In genomic region chr10:11317936-11318670, GRCh38 we compare ENCODE assay signal across 19 cellular contexts.
DNase-seq lines count a peak whose midpoint lies in the region; ATAC-seq, FAIRE-seq and TF ChIP-seq lines count a peak whose summit lies in the region.
"Had no signal": no experiment of that assay in that cellular context is flagged by ENCODE, and none has a peak within 500 bp of the region (broad histone marks: within the 10 kb centered on the region; RNA-seq: fewer than 3 reads in every experiment).

No MANE protein-coding gene starts in this region.

- H3K27me3 ChIP-seq in endothelial cell of umbilical vein (ENCODE audit: control insufficient read depth in 2 of 2, insufficient read depth in 2 of 2, low read length in 2 of 2) = no peaks in the 10 kb centered on the region
- H3K27me3 ChIP-seq: colonic mucosa, gastrocnemius medialis, MG63, sigmoid colon had no signal

- no peaks in the 10 kb centered on the region for H3K9me1 ChIP-seq in endothelial cell of umbilical vein (replicated peaks; ENCODE audit: control insufficient read depth, extremely low read depth, insufficient read depth, low read length)

- no TSS peak for BruUV-seq in endothelial cell of umbilical vein (replicated peaks; lab: Mats Ljungman, UMichigan)

- dilution Hi-C loops in endothelial cell of umbilical vein (cut with MboI; ENCODE audit: extremely low pct_ligation_motif_present, low sequenced_read_pairs) = no loop called here

- peak; percentile 78 for FAIRE-seq in endothelial cell of umbilical vein (lab: Jason Lieb, UNC)
- FAIRE-seq: astrocyte had no signal

- POLR2A ChIA-PET in activated CD8-positive, alpha-beta T cell treated with anti-CD3 and anti-CD28 coated beads, Interleukin-2, amount 10 ng/mL, durations not matched to agents 7 days and 5 days (lab: Charles Lee) = interaction anchor here (0.8 to 1.4 kb wide), 2 partner anchors 13 to 19 kb away, joined by 3 read pairs; no protein-coding TSS in a partner anchor
- POLR2A ChIA-PET in endothelial cell of umbilical vein (lab: Charles Lee) = no interaction called here

- H3K4me1 Mint-ChIP-seq in activated naive CD4-positive, alpha-beta T cell treated with anti-CD3 and anti-CD28 coated beads, Interleukin-2, amount 50 U/mL, for 24 hours = peaks cover 64% of the 10 kb centered on the region
- peaks cover 33% of the 10 kb centered on the region for H3K4me1 Mint-ChIP-seq in activated CD8-positive, alpha-beta T cell treated with anti-CD3 and anti-CD28 coated beads, Interleukin-2, amount 10 ng/mL, durations not matched to agents 7 days and 5 days (ENCODE audit: low read depth)
- no peaks in the 10 kb centered on the region for H3K4me1 Mint-ChIP-seq in osteocyte (ENCODE audit: unreplicated experiment)

- DNase-seq in activated naive CD4-positive, alpha-beta T cell treated with anti-CD3 and anti-CD28 coated beads, Interleukin-2, amount 50 U/mL, for 16 hours = no peak
- no peak for DNase-seq in activated CD8-positive, alpha-beta T cell treated with anti-CD3 and anti-CD28 coated beads, Interleukin-2, amount 10 ng/mL, durations not matched to agents 7 days and 5 days
- DNase-seq in endothelial cell of umbilical vein (ENCODE audit: low read depth, low spot score) (peak; percentile 59), amygdala (lab: John Stamatoyannopoulos, UW) (no peak), osteocyte (ENCODE audit: extremely low spot score, unreplicated experiment) (no peak)
- DNase-seq: colonic mucosa, gastrocnemius medialis, GF-D8, GOT3, left colon, MG63, NCI-H1694 treated with DMSO at 0.1 percent for 48 hours, NCI-H446, sigmoid colon, WERI-Rb-1 had no signal

- ATAC-seq in activated CD8-positive, alpha-beta T cell treated with anti-CD3 and anti-CD28 coated beads, Interleukin-2, amount 10 ng/mL, durations not matched to agents 7 days and 5 days = no peak
- no peak for ATAC-seq in GM21717 (IDR thresholded peaks at IDR 0.05; ENCODE audit: unreplicated experiment)
- ATAC-seq: gastrocnemius medialis, left colon had no signal

- H3K27me3 Mint-ChIP-seq in activated naive CD4-positive, alpha-beta T cell treated with anti-CD3 and anti-CD28 coated beads, Interleukin-2, amount 50 U/mL, for 24 hours = no peaks in the 10 kb centered on the region
- no peaks in the 10 kb centered on the region for H3K27me3 Mint-ChIP-seq in activated CD8-positive, alpha-beta T cell treated with anti-CD3 and anti-CD28 coated beads, Interleukin-2, amount 10 ng/mL, durations not matched to agents 7 days and 5 days (ENCODE audit: low read depth)
- no peaks in the 10 kb centered on the region for H3K27me3 Mint-ChIP-seq in osteocyte (ENCODE audit: unreplicated experiment)

- no peaks in the 10 kb centered on the region for H3K9me3 Mint-ChIP-seq in activated naive CD4-positive, alpha-beta T cell treated with anti-CD3 and anti-CD28 coated beads, Interleukin-2, amount 50 U/mL, for 24 hours
- no peaks in the 10 kb centered on the region for H3K9me3 Mint-ChIP-seq in activated CD8-positive, alpha-beta T cell treated with anti-CD3 and anti-CD28 coated beads, Interleukin-2, amount 10 ng/mL, durations not matched to agents 7 days and 5 days (ENCODE audit: insufficient read depth)
- H3K9me3 Mint-ChIP-seq in osteocyte (ENCODE audit: unreplicated experiment) = no peaks in the 10 kb centered on the region

- no peak overlapping the region for H3K27ac ChIP-seq in endothelial cell of umbilical vein (ENCODE audit: insufficient read depth, low read depth, low read length)
- H3K27ac ChIP-seq in temporal lobe (ENCODE audit: low read depth, low read length) = peak overlapping the region; percentile 38
- H3K27ac ChIP-seq: colonic mucosa, gastrocnemius medialis, sigmoid colon, WERI-Rb-1 had no signal

- no peak for TF ChIP-seq POLR2A in endothelial cell of umbilical vein (IDR thresholded peaks at IDR 0.05; ENCODE audit: low read depth, low read length)

- intact Hi-C loops in endothelial cell of umbilical vein (cut with micrococcal nuclease) = no loop called here

- H3K4me2 ChIP-seq in endothelial cell of umbilical vein (ENCODE audit: insufficient read depth, low read length) = no peak overlapping the region

- H3K36me3 Mint-ChIP-seq in activated naive CD4-positive, alpha-beta T cell treated with anti-CD3 and anti-CD28 coated beads, Interleukin-2, amount 50 U/mL, for 24 hours = peaks cover 26% of the 10 kb centered on the region
- peaks cover 94% of the 10 kb centered on the region for H3K36me3 Mint-ChIP-seq in activated CD8-positive, alpha-beta T cell treated with anti-CD3 and anti-CD28 coated beads, Interleukin-2, amount 10 ng/mL, durations not matched to agents 7 days and 5 days (ENCODE audit: low read depth)
- peaks cover 8% of the 10 kb centered on the region for H3K36me3 Mint-ChIP-seq in osteocyte (ENCODE audit: unreplicated experiment)

- TF ChIP-seq CTCF in endothelial cell of umbilical vein (IDR thresholded peaks at IDR 0.05; ENCODE audit: extremely low read depth in 1 of 2, insufficient read depth in 1 of 2, low read depth in 1 of 2, low read length in 2 of 2) (no peak), osteocyte (IDR thresholded peaks at IDR 0.05) (no peak)

- H3K36me3 ChIP-seq in endothelial cell of umbilical vein (ENCODE audit: control insufficient read depth in 2 of 2, extremely low read depth in 1 of 2, insufficient read depth in 2 of 2, low read length in 2 of 2) = peaks cover 0 to 6% of the 10 kb centered on the region in 2 experiments
- H3K36me3 ChIP-seq: colonic mucosa, MG63, WERI-Rb-1 had no signal

- H3K9me3 ChIP-seq in endothelial cell of umbilical vein (replicated peaks; ENCODE audit: control insufficient read depth, insufficient read depth, low read length) = no peaks in the 10 kb centered on the region
- H3K9me3 ChIP-seq: colonic mucosa, gastrocnemius medialis, MG63, sigmoid colon had no signal

- H2AFZ ChIP-seq in endothelial cell of umbilical vein (ENCODE audit: low read depth, low read length) = no peak overlapping the region

- H4K20me1 ChIP-seq in endothelial cell of umbilical vein (replicated peaks; ENCODE audit: control insufficient read depth, extremely low read depth, insufficient read depth, low read length) = no peaks in the 10 kb centered on the region

- H3K27ac Mint-ChIP-seq in activated naive CD4-positive, alpha-beta T cell treated with anti-CD3 and anti-CD28 coated beads, Interleukin-2, amount 50 U/mL, for 24 hours = peak overlapping the region; percentile 89
- peak overlapping the region; percentile 23 for H3K27ac Mint-ChIP-seq in activated CD8-positive, alpha-beta T cell treated with anti-CD3 and anti-CD28 coated beads, Interleukin-2, amount 10 ng/mL, durations not matched to agents 7 days and 5 days
- no peak overlapping the region for H3K27ac Mint-ChIP-seq in osteocyte (ENCODE audit: unreplicated experiment)

- CTCF ChIA-PET in activated CD8-positive, alpha-beta T cell treated with anti-CD3 and anti-CD28 coated beads, Interleukin-2, amount 10 ng/mL, durations not matched to agents 7 days and 5 days (lab: Charles Lee) = interaction anchor here (1.1 kb wide), 1 partner anchor 47 kb away, joined by 5 read pairs; no protein-coding TSS in a partner anchor
- CTCF ChIA-PET in endothelial cell of umbilical vein (lab: Charles Lee) = no interaction called here

- no peak overlapping the region for H3K4me3 ChIP-seq in endothelial cell of umbilical vein (replicated peaks in 1 of 3; ENCODE audit: insufficient read depth in 1 of 3, low read depth in 1 of 3, low read length in 3 of 3)
- H3K4me3 ChIP-seq: colonic mucosa, gastrocnemius medialis, MG63, sigmoid colon had no signal

- no peak overlapping the region for H3K4me3 Mint-ChIP-seq in activated naive CD4-positive, alpha-beta T cell treated with anti-CD3 and anti-CD28 coated beads, Interleukin-2, amount 50 U/mL, for 24 hours
- no peak overlapping the region for H3K4me3 Mint-ChIP-seq in activated CD8-positive, alpha-beta T cell treated with anti-CD3 and anti-CD28 coated beads, Interleukin-2, amount 10 ng/mL, durations not matched to agents 7 days and 5 days
- no peak overlapping the region for H3K4me3 Mint-ChIP-seq in osteocyte (ENCODE audit: unreplicated experiment)

- no peaks in the 10 kb centered on the region for H3K79me2 ChIP-seq in endothelial cell of umbilical vein (ENCODE audit: control insufficient read depth, insufficient read depth, low read length)

- H3K9ac ChIP-seq in endothelial cell of umbilical vein (replicated peaks; ENCODE audit: extremely low read depth, insufficient read depth, low read length) = no peak overlapping the region

- H3K4me1 ChIP-seq in endothelial cell of umbilical vein (ENCODE audit: control insufficient read depth, extremely low read depth, insufficient read depth, low read length) = peaks cover 4% of the 10 kb centered on the region
- H3K4me1 ChIP-seq: colonic mucosa, gastrocnemius medialis, sigmoid colon had no signal

TF ChIP-seq in endothelial cell of umbilical vein, 7 proteins besides CTCF, POLR2A, EP300 and RAD21:
- no peak for TF ChIP-seq EZH2 (IDR thresholded peaks at IDR 0.05; ENCODE audit: borderline replicate concordance, low read depth, low read length, severe bottlenecking)
- TF ChIP-seq GATA2 (IDR thresholded peaks at IDR 0.05; ENCODE audit: insufficient read depth, insufficient read length, low read depth, low read length) = peak; percentile 47
- no peak for TF ChIP-seq JUN (IDR thresholded peaks at IDR 0.05; ENCODE audit: borderline replicate concordance, insufficient read depth, insufficient read length, low read depth)
- TF ChIP-seq MYC (IDR thresholded peaks at IDR 0.05; ENCODE audit: low read depth, low read length) = no peak
- TF ChIP-seq POLR2AphosphoS5 (IDR thresholded peaks at IDR 0.05; ENCODE audit: insufficient read depth, low read depth, low read length) = no peak
- TF ChIP-seq MAX (IDR thresholded peaks at IDR 0.05; ENCODE audit: insufficient read depth, insufficient read length) = no peak
- TF ChIP-seq FOS (IDR thresholded peaks at IDR 0.05; ENCODE audit: borderline replicate concordance, insufficient read depth, low read length) = peak; percentile 60
TF ChIP-seq in endothelial cell of umbilical vein: peak in this region for 2.
